In genomic region chr6:39669943-39670342, GRCh38 we compare ENCODE assay signal across 1 cellular context.
TF ChIP-seq lines count a peak whose summit lies in the region.

No MANE protein-coding gene starts in this region.

TF ChIP-seq in HepG2, 621 proteins besides CTCF, POLR2A, EP300 and RAD21:
- TF ChIP-seq SUZ12 (IDR thresholded peaks at IDR 0.05; ENCODE audit: low read depth, low read length) (no peak), ZNF362 (CRISPR knock-in tag; IDR thresholded peaks at IDR 0.05; ENCODE audit: borderline replicate concordance) (no peak), ZFYVE20 (CRISPR knock-in tag; IDR thresholded peaks at IDR 0.05; ENCODE audit: borderline replicate concordance, low read depth) (no peak)
